19 cellular contexts compared by ENCODE assay signal in genomic region chr5:73151733-73152410, GRCh38. TPM values are rescaled to one million over a fixed set of nuclear protein-coding genes. Genes with fewer than 3 reads are reported as not detected.
DNase-seq lines count a peak whose midpoint lies in the region; ATAC-seq and TF ChIP-seq lines count a peak whose summit lies in the region.
"Had no signal": no experiment of that assay in that cellular context is flagged by ENCODE, and none has a peak within 500 bp of the region (broad histone marks: within the 10 kb centered on the region; RNA-seq: fewer than 3 reads in every experiment).

No MANE protein-coding gene starts in this region.

- no peaks in the 10 kb centered on the region for H4K20me1 ChIP-seq in DOHH2 (ENCODE audit: control insufficient read depth, insufficient read depth, low read depth, low read length)

- H3K27ac ChIP-seq in DOHH2 (ENCODE audit: low read depth, low read length) (no peak overlapping the region), substantia nigra (ENCODE audit: low read depth, low read length, poor library complexity, severe bottlenecking) (no peak overlapping the region)
- H3K27ac ChIP-seq: SJSA1 had no signal

- no peak overlapping the region for H3K4me3 Mint-ChIP-seq in chondrocyte (ENCODE audit: unreplicated experiment)
- no peak overlapping the region for H3K4me3 Mint-ChIP-seq in activated T-cell treated with anti-CD3 and anti-CD28 coated beads, Interleukin-2, amount 50 U/mL, for 4 hours
- H3K4me3 Mint-ChIP-seq: B cell had no signal

- no peaks in the 10 kb centered on the region for H3K9me3 Mint-ChIP-seq in chondrocyte (ENCODE audit: low read depth)
- H3K9me3 Mint-ChIP-seq in activated T-cell treated with anti-CD3 and anti-CD28 coated beads, Interleukin-2, amount 50 U/mL, for 4 hours: no peaks in the 10 kb centered on the region

- TF ChIP-seq CTCF in DOHH2 (IDR thresholded peaks at IDR 0.05; ENCODE audit: low read depth, low read length, poor library complexity, severe bottlenecking) (no peak), chondrocyte (IDR thresholded peaks at IDR 0.05) (no peak)

- no peak for ATAC-seq in activated T-cell treated with anti-CD3 and anti-CD28 coated beads, Interleukin-2, amount 50 U/mL, for 4 hours
- ATAC-seq: GM12878 had no signal

- H3K9me2 ChIP-seq in DOHH2 (replicated peaks; ENCODE audit: control insufficient read depth, low read length): no peaks in the 10 kb centered on the region

- H3K4me1 Mint-ChIP-seq in chondrocyte (ENCODE audit: low read depth): peaks cover 19% of the 10 kb centered on the region
- no peaks in the 10 kb centered on the region for H3K4me1 Mint-ChIP-seq in activated T-cell treated with anti-CD3 and anti-CD28 coated beads, Interleukin-2, amount 50 U/mL, for 4 hours (ENCODE audit: low read depth)

- H3K9me3 ChIP-seq in DOHH2 (ENCODE audit: control insufficient read depth, insufficient read depth, low read length): no peaks in the 10 kb centered on the region
- H3K9me3 ChIP-seq: SJSA1 had no signal

- no peaks in the 10 kb centered on the region for H3K36me3 Mint-ChIP-seq in chondrocyte (ENCODE audit: low read depth)
- H3K36me3 Mint-ChIP-seq in activated T-cell treated with anti-CD3 and anti-CD28 coated beads, Interleukin-2, amount 50 U/mL, for 4 hours (ENCODE audit: insufficient read depth): no peaks in the 10 kb centered on the region

- no peak overlapping the region for H3K4me3 ChIP-seq in DOHH2 (ENCODE audit: low read length)
- H3K4me3 ChIP-seq: GM12878, K562, SJSA1 had no signal

- 0 out of 2 replicates have a peak, but pooled peaks cover 5% of the 10 kb centered on the region for H3F3A ChIP-seq in DOHH2 (ENCODE audit: control insufficient read depth, insufficient read depth)

- no peaks in the 10 kb centered on the region for H3K79me2 ChIP-seq in DOHH2 (ENCODE audit: control insufficient read depth, low read length)

- peak overlapping the region; percentile 73 for H3K27ac Mint-ChIP-seq in chondrocyte (ENCODE audit: unreplicated experiment)
- H3K27ac Mint-ChIP-seq: B cell had no signal

- peak overlapping the region; percentile 42; the same call in 1 of the 2 replicates for H3K4me2 ChIP-seq in DOHH2 (ENCODE audit: low read length)

- peaks cover 1% of the 10 kb centered on the region for H3K27me3 Mint-ChIP-seq in chondrocyte (ENCODE audit: low read depth)
- H3K27me3 Mint-ChIP-seq in activated T-cell treated with anti-CD3 and anti-CD28 coated beads, Interleukin-2, amount 50 U/mL, for 4 hours (ENCODE audit: low read depth): peaks cover 66% of the 10 kb centered on the region

- no peaks in the 10 kb centered on the region for H3K27me3 ChIP-seq in DOHH2 (ENCODE audit: control insufficient read depth, low read length)
- H3K27me3 ChIP-seq: SJSA1 had no signal

- DNase-seq in NCI-H69 (lab: John Stamatoyannopoulos, UW): peak; percentile 72
- no peak for DNase-seq in chondrocyte (ENCODE audit: low spot score)
- DNase-seq in left kidney (ENCODE audit: low read depth, low spot score): peak; percentile 31
- DNase-seq in substantia nigra (lab: John Stamatoyannopoulos, UW): no peak
- no peak for DNase-seq in NOMO-1 (lab: John Stamatoyannopoulos, UW; ENCODE audit: unreplicated experiment in 2 of 2)
- DNase-seq in middle frontal gyrus (ENCODE audit: extremely low spot score, low spot score): no peak
- no peak for DNase-seq in activated T-cell treated with anti-CD3 and anti-CD28 coated beads, Interleukin-2, amount 50 U/mL, for 4 hours
- DNase-seq: GOT3, NCI-H1092 treated with DMSO at 0.1 percent for 48 hours, NCI-H1694, NCI-H2081 treated with DMSO at 0.1 percent for 48 hours, NCI-H446 treated with DMSO at 0.1 percent for 48 hours had no signal

- peaks cover 64% of the 10 kb centered on the region for H3K4me1 ChIP-seq in DOHH2 (ENCODE audit: control insufficient read depth, low read length)

- no peaks in the 10 kb centered on the region for H3K36me3 ChIP-seq in DOHH2 (ENCODE audit: control insufficient read depth, low read length)
- H3K36me3 ChIP-seq: SJSA1 had no signal

RNA-seq across cellular contexts. Expression of gene TMEM174, which starts 21.1 kb away (rescaled TPM):
- total RNA-seq in chondrocyte: not detected in 3 replicates
- total RNA-seq in activated T-cell treated with anti-CD3 and anti-CD28 coated beads, Interleukin-2, amount 50 U/mL, for 4 hours: not detected
- total RNA-seq: A172, B cell, Daoy, GM12878, K562, SJSA1 had no signal

RNA-seq across cellular contexts. Expression of gene TMEM171, which starts 31.5 kb away (rescaled TPM):
- 1.8 to 3.6 TPM (median 2.6 TPM) in 3 replicates for total RNA-seq in chondrocyte
- under 1 TPM in 1 of 3 donors, not detected in 2; 0.26 TPM for total RNA-seq in activated T-cell treated with anti-CD3 and anti-CD28 coated beads, Interleukin-2, amount 50 U/mL, for 4 hours
- total RNA-seq: B cell, GM12878, K562 had no signal

Comparison
In these comparisons a context has a peak if more than half of its experiments do, and no peak if none do; other contexts are left out.
1. DNase-seq: peak in NCI-H69 (single experiment) and left kidney (single experiment); none in chondrocyte (single experiment), substantia nigra (0 of 49), NOMO-1 (0 of 2), middle frontal gyrus (single experiment) and activated T-cell treated with anti-CD3 and anti-CD28 coated beads, Interleukin-2, amount 50 U/mL, for 4 hours (single experiment).